In the genomic region with DNA sequence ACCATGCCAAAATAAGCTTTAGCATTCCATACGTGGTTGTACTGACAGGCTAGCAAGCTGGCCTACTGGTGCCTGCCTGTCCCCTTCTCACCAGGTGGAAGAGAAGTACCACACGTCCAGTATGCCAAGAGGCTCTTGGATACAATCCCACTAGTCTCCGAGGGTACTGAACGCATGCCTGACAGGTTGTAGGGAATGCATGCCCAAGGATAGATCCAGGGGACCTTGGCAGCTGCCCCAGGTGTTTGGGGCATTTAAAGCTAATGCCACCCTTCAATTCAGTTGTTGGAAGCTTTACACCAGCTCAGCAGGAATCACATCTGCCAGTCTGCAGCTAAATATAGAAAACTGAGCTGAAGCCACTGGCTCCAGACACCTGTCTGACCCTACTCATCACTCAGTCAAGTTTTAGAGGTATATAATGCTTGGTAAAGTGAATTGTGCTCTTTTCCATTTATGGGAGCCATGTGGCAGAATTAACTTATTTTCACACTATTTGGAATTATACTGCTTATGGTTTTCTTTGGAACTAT, we compare ENCODE assay signal across 21 cellular contexts. TPM values are rescaled to one million over a fixed set of nuclear protein-coding genes. Genes with fewer than 3 reads are reported as not detected.
DNase-seq lines count a peak whose midpoint lies in the region; ATAC-seq and TF ChIP-seq lines count a peak whose summit lies in the region.
"Had no signal": no experiment of that assay in that cellular context is flagged by ENCODE, and none has a peak within 500 bp of the region (broad histone marks: within the 10 kb centered on the region; RNA-seq: fewer than 3 reads in every experiment).

No MANE protein-coding gene starts in this region.

- peak; percentile 55 for DNase-seq in DMS 273 (lab: John Stamatoyannopoulos, UW; ENCODE audit: unreplicated experiment)
- DNase-seq in DMS 273 treated with DMSO at 0.1 percent for 48 hours (lab: John Stamatoyannopoulos, UW) = no peak
- peak; percentile 95 for DNase-seq in NCI-H1105 treated with DMSO at 0.1 percent for 48 hours (lab: John Stamatoyannopoulos, UW)
- DNase-seq in NCI-H345 treated with DMSO at 0.1 percent for 48 hours (lab: John Stamatoyannopoulos, UW; ENCODE audit: unreplicated experiment) = peak; percentile 30
- DNase-seq in endodermal cell = peak; percentile 44
- DNase-seq in cerebellum (ENCODE audit: low spot score) = no peak
- DNase-seq in right lobe of liver = no peak
- no peak for DNase-seq in adrenal gland
- DNase-seq: activated T-cell treated with anti-CD3 and anti-CD28 coated beads for 4 hours; amygdala; BE2C; caudate nucleus; posterior cingulate gyrus; SIG-M5; stimulated activated CD4-positive, alpha-beta T cell treated with anti-CD3 and anti-CD28 coated beads, Interleukin-2, amount 100 ng/mL, for 24 hours had no signal

- TF ChIP-seq POLR2A in right lobe of liver (IDR thresholded peaks at IDR 0.05) (no peak), adrenal gland (IDR thresholded peaks at IDR 0.05) (no peak)

- no peak overlapping the region for H3K27ac ChIP-seq in endodermal cell (ENCODE audit: low read depth, low read length)
- H3K27ac ChIP-seq in right lobe of liver = no peak overlapping the region
- no peak overlapping the region for H3K27ac ChIP-seq in adrenal gland
- H3K27ac ChIP-seq: 22Rv1, esophagus muscularis mucosa, VCaP had no signal

- H3K9me3 Mint-ChIP-seq in endodermal cell = no peaks in the 10 kb centered on the region
- H3K9me3 Mint-ChIP-seq: natural killer cell treated with Interleukin-12 subunit alpha and Interleukin-12 subunit beta and Interleukin-15 and Interleukin-18, amount 100 ng/mL, for 72 hours had no signal

- no peaks in the 10 kb centered on the region for H3K9me3 ChIP-seq in endodermal cell (ENCODE audit: control insufficient read depth, low read length)
- no peaks in the 10 kb centered on the region for H3K9me3 ChIP-seq in right lobe of liver
- no peaks in the 10 kb centered on the region for H3K9me3 ChIP-seq in adrenal gland (replicated peaks in 1 of 3)
- H3K9me3 ChIP-seq: BE2C, esophagus muscularis mucosa, HAP-1 had no signal

- H3K36me3 ChIP-seq in endodermal cell (ENCODE audit: control insufficient read depth, insufficient read depth, low read length) = peaks cover 21% of the 10 kb centered on the region
- H3K36me3 ChIP-seq in right lobe of liver = no peaks in the 10 kb centered on the region
- H3K36me3 ChIP-seq in adrenal gland (replicated peaks in 1 of 2) = no peaks in the 10 kb centered on the region
- H3K36me3 ChIP-seq: esophagus muscularis mucosa had no signal

- no peak overlapping the region for H3K9ac ChIP-seq in endodermal cell (ENCODE audit: extremely low read depth, low read length, poor library complexity, severe bottlenecking)

- H3K4me1 Mint-ChIP-seq in endodermal cell = peaks cover 19% of the 10 kb centered on the region

- no peaks in the 10 kb centered on the region for H3K4me1 ChIP-seq in endodermal cell (ENCODE audit: control insufficient read depth, insufficient read depth, low read length)
- peaks cover 0 to 10% (median 5%) of the 10 kb centered on the region in 4 donors for H3K4me1 ChIP-seq in right lobe of liver
- peaks cover 8 to 12% of the 10 kb centered on the region in 2 donors for H3K4me1 ChIP-seq in adrenal gland (replicated peaks in 1 of 2)
- H3K4me1 ChIP-seq: BE2C had no signal

- peaks cover 18% of the 10 kb centered on the region for H3K36me3 Mint-ChIP-seq in endodermal cell (ENCODE audit: low read depth)
- H3K36me3 Mint-ChIP-seq: natural killer cell treated with Interleukin-12 subunit alpha and Interleukin-12 subunit beta and Interleukin-15 and Interleukin-18, amount 100 ng/mL, for 72 hours had no signal

- intact Hi-C loops in right lobe of liver (cut with DNase I) (no loop called here), adrenal gland (cut with DNase I) (no loop called here)

- no peak for ATAC-seq in right lobe of liver

- H3K4me3 Mint-ChIP-seq in endodermal cell = no peak overlapping the region
- H3K4me3 Mint-ChIP-seq: natural killer cell treated with Interleukin-12 subunit alpha and Interleukin-12 subunit beta and Interleukin-15 and Interleukin-18, amount 100 ng/mL, for 72 hours; T-helper 1 cell treated with Interleukin-12 subunit alpha and Interleukin-12 subunit beta and Interleukin-4 antibody, amounts not matched to agents 30 μg/mL and 1 μg/mL, for 36 hours had no signal

- H3K27me3 ChIP-seq in endodermal cell (ENCODE audit: control insufficient read depth, insufficient read depth, low read length, poor library complexity, severe bottlenecking) (no peaks in the 10 kb centered on the region), right lobe of liver (peaks cover 0 to 10% of the 10 kb centered on the region in 2 donors), adrenal gland (peaks cover 16% of the 10 kb centered on the region)
- H3K27me3 ChIP-seq: BE2C had no signal

- TF ChIP-seq CTCF in endodermal cell (conservative IDR thresholded peaks at IDR 0.05) (no peak), right lobe of liver (IDR thresholded peaks at IDR 0.05) (no peak), adrenal gland (IDR thresholded peaks at IDR 0.05) (no peak)

- H3K4me3 ChIP-seq in endodermal cell (ENCODE audit: low read length) = no peak overlapping the region
- H3K4me3 ChIP-seq in right lobe of liver = no peak overlapping the region
- H3K4me3 ChIP-seq in adrenal gland = no peak overlapping the region
- H3K4me3 ChIP-seq: esophagus muscularis mucosa, HAP-1 had no signal

- H3K27ac Mint-ChIP-seq in endodermal cell = no peak overlapping the region
- H3K27ac Mint-ChIP-seq: T-helper 1 cell treated with Interleukin-12 subunit alpha and Interleukin-12 subunit beta and Interleukin-4 antibody, amounts not matched to agents 30 μg/mL and 1 μg/mL, for 36 hours had no signal

- H3K27me3 Mint-ChIP-seq in endodermal cell (ENCODE audit: insufficient read depth) = no peaks in the 10 kb centered on the region

- 86 to 93% methylated on average over 4 of the region's 4 CpGs for WGBS in endodermal cell (ENCODE audit: insufficient coverage in 1 of 2, insufficient read length in 1 of 2), 2 experiments
- WGBS in right lobe of liver (ENCODE audit: insufficient coverage, low coverage, low lambda C conversion rate, missing lambda C conversion rate) = 63% methylated on average over 1 of the region's 4 CpGs
- WGBS in adrenal gland, 4 donors = 52 to 76% (median 71%) methylated on average over 4 of the region's 4 CpGs

RNA-seq across cellular contexts. Expression of gene TUBB2B, which starts 4.9 kb away (rescaled TPM):
- total RNA-seq in endodermal cell = 100 to 1,000 TPM; 253 to 304 TPM
- 836 TPM for polyA plus RNA-seq in endodermal cell (2013, experiment 1 of 2)
- polyA plus RNA-seq in endodermal cell (2013, experiment 2 of 2) = 726 TPM
- total RNA-seq in cerebellum = 1,395 TPM
- total RNA-seq in right lobe of liver = 1 to 10 TPM; 1.0 to 3.9 (median 2.5) TPM
- total RNA-seq in adrenal gland = 1 to 10 TPM in 6 of 8 donors, under 1 TPM in 1, not detected in 1; 0.98 to 5.5 (median 1.7) TPM
- 1 to 10 TPM; 2.0 to 3.6 (median 3.2) TPM for polyA plus RNA-seq in adrenal gland
- total RNA-seq: natural killer cell treated with Interleukin-12 subunit alpha and Interleukin-12 subunit beta and Interleukin-15 and Interleukin-18, amount 100 ng/mL, for 72 hours had no signal

RNA-seq across cellular contexts. Expression of gene PSMG4, which starts 36.2 kb away (rescaled TPM):
- total RNA-seq in endodermal cell (10 to 100 TPM; 16.0 to 21.5 TPM), cerebellum (40.9 TPM), right lobe of liver (10 to 100 TPM in 5 of 6 experiments, 1 to 10 TPM in 1; 9.4 to 15.4 (median 11.0) TPM), adrenal gland (10 to 100 TPM in 7 of 8 donors, 1 to 10 TPM in 1; 4.9 to 23.6 (median 18.3) TPM)
- polyA plus RNA-seq in endodermal cell (2013, experiment 1 of 2) = 18.5 TPM
- 18.2 TPM for polyA plus RNA-seq in endodermal cell (2013, experiment 2 of 2)
- 10 to 100 TPM; 17.9 to 87.5 (median 55.7) TPM for polyA plus RNA-seq in adrenal gland

Comparison
In these comparisons a context has a peak if more than half of its experiments do, and no peak if none do; other contexts are left out.
1. DNase-seq: peak in DMS 273 (single experiment), NCI-H1105 treated with DMSO at 0.1 percent for 48 hours (single experiment), NCI-H345 treated with DMSO at 0.1 percent for 48 hours (single experiment) and endodermal cell (single experiment); none in DMS 273 treated with DMSO at 0.1 percent for 48 hours (single experiment), cerebellum (single experiment), right lobe of liver (0 of 3) and adrenal gland (0 of 7).
2. RNA of gene TUBB2B, which starts 4.9 kb away (total RNA-seq): 1,395 TPM in cerebellum (single experiment) and 253 to 304 TPM in endodermal cell; 1.0 to 3.9 TPM in right lobe of liver and 0.98 to 5.5 TPM in adrenal gland; every median in the first group is over 10 times any median in the second.